8 cellular contexts compared by ENCODE assay signal in the genomic region with DNA sequence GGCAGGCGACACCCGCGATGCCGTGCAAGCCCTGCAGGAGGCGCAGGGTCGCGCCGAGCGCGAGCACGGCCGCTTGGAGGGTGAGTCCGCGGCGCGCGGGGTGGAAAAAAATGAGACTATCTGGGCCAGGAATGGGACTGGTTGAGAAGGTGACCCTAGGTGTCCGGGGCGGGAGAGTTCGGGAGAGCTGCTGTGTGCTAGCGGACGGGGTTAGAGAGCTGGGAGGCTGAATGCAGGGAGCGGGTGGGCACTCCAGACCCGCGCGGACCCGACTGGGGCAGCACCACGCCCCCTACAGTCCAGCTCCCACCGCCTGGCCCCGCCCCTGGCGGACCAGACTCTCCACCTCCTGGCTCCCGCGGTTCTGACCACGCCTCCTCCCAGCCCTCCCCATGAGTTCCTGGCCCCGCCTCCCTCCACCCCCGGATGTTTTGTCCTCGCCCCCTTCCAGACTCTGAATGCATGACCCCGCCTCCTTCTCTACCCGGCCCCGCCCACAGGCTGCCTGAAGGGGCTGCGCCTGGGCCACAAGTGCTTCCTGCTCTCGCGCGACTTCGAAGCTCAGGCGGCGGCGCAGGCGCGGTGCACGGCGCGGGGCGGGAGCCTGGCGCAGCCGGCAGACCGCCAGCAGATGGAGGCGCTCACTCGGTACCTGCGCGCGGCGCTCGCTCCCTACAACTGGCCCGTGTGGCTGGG. TPM values are rescaled to one million over a fixed set of nuclear protein-coding genes. Genes with fewer than 3 reads are reported as not detected.
DNase-seq lines count a peak whose midpoint lies in the region; ATAC-seq and TF ChIP-seq lines count a peak whose summit lies in the region.

No MANE protein-coding gene starts in this region.

- TF ChIP-seq CTCF in 22Rv1 (IDR thresholded peaks at IDR 0.05) (peak; percentile 96), dorsolateral prefrontal cortex (IDR thresholded peaks at IDR 0.05 in 54 of 56, conservative IDR thresholded peaks at IDR 0.05 in 2 of 56; ENCODE audit: low read depth in 1 of 56, partially characterized antibody in 56 of 56) (peak; percentile 40 to 95 (median 72)), lower leg skin (IDR thresholded peaks at IDR 0.05) (peak in 1 of 3 donors; percentile 35)

- H3K27ac Mint-ChIP-seq in activated CD4-positive, alpha-beta memory T cell treated with anti-CD3 and anti-CD28 coated beads for 36 hours: no peak overlapping the region

- H3K36me3 Mint-ChIP-seq in activated CD4-positive, alpha-beta memory T cell treated with anti-CD3 and anti-CD28 coated beads for 36 hours: no peaks in the 10 kb centered on the region

- CTCF ChIA-PET in activated CD4-positive, alpha-beta memory T cell treated with anti-CD3 and anti-CD28 coated beads for 36 hours (lab: Charles Lee): interaction anchor here (0.7 to 2.3 kb wide), 14 partner anchors 11 to 390 kb away, joined by 3 to 11 read pairs (median 4); no protein-coding TSS in a partner anchor

- H3K27me3 ChIP-seq in dorsolateral prefrontal cortex: no peaks in the 10 kb centered on the region

- H3K9me3 Mint-ChIP-seq in activated CD4-positive, alpha-beta memory T cell treated with anti-CD3 and anti-CD28 coated beads for 36 hours: no peaks in the 10 kb centered on the region

- peak; percentile 73 for ATAC-seq in GM18520 (IDR thresholded peaks at IDR 0.05; ENCODE audit: unreplicated experiment)
- peak; percentile 77 for ATAC-seq in HG03175 (IDR thresholded peaks at IDR 0.05; ENCODE audit: unreplicated experiment)

- POLR2A ChIA-PET in activated CD4-positive, alpha-beta memory T cell treated with anti-CD3 and anti-CD28 coated beads for 36 hours (lab: Charles Lee): no interaction called here

- DNase-seq in NCI-H524 (lab: John Stamatoyannopoulos, UW) (peak; percentile 99), dorsolateral prefrontal cortex (peak; percentile 99 to 100 (median 99)), lower leg skin (ENCODE audit: low spot score in 2 of 2) (peak; percentile 98 to 100)
- peak; percentile 97 for DNase-seq in activated CD4-positive, alpha-beta memory T cell treated with anti-CD3 and anti-CD28 coated beads for 36 hours
- peak; percentile 91 for DNase-seq in stimulated activated CD4-positive, alpha-beta T cell treated with anti-CD3 and anti-CD28 coated beads, Interleukin-4, amount 100 ng/mL, for 24 hours

- H3K4me1 Mint-ChIP-seq in activated CD4-positive, alpha-beta memory T cell treated with anti-CD3 and anti-CD28 coated beads for 36 hours (ENCODE audit: low read depth): peaks cover 22% of the 10 kb centered on the region

- H3K4me3 Mint-ChIP-seq in activated CD4-positive, alpha-beta memory T cell treated with anti-CD3 and anti-CD28 coated beads for 36 hours: peak overlapping the region; percentile 62

- H3K27me3 Mint-ChIP-seq in activated CD4-positive, alpha-beta memory T cell treated with anti-CD3 and anti-CD28 coated beads for 36 hours: peaks cover 65% of the 10 kb centered on the region

- 3 to 4% methylated on average over 49 to 57 of the region's 65 CpGs for WGBS in lower leg skin, 2 donors

- H3K4me3 ChIP-seq in dorsolateral prefrontal cortex: peak overlapping the region; percentile 60 to 93 (median 84)
- peak overlapping the region; percentile 38 for H3K4me3 ChIP-seq in lower leg skin (ENCODE audit: low read depth, poor library complexity, severe bottlenecking)

- no peak for TF ChIP-seq POLR2A in lower leg skin (IDR thresholded peaks at IDR 0.05)

- intact Hi-C loops in activated CD4-positive, alpha-beta memory T cell treated with anti-CD3 and anti-CD28 coated beads for 36 hours (cut with micrococcal nuclease): loop anchor here (1.0 kb wide), 1 partner anchor 213 kb away; the partner anchor contains the start of gene JOSD2
- intact Hi-C loops in dorsolateral prefrontal cortex (cut with DNase I) (loop anchor here (2.0 to 5.0 kb wide), 4 partner anchors 58 to 383 kb away; partner anchors contain the start of gene CTU1 (in 1 of the 2)), lower leg skin (cut with DNase I; ENCODE audit: low total_unique reads) (no loop called here)

- peak overlapping the region; percentile 78 for H3K27ac ChIP-seq in 22Rv1
- peak overlapping the region in 57 of 59 donors; percentile 41 to 90 (median 78) for H3K27ac ChIP-seq in dorsolateral prefrontal cortex

RNA-seq across cellular contexts. Expression of gene CLEC11A, which starts 1.5 kb away (rescaled TPM):
- under 1 TPM; 0.41 to 0.71 TPM for total RNA-seq in activated CD4-positive, alpha-beta memory T cell treated with anti-CD3 and anti-CD28 coated beads for 36 hours
- total RNA-seq in dorsolateral prefrontal cortex (10 to 100 TPM in 2 of 120 experiments, 1 to 10 TPM in 118; 3.2 to 10.3 (median 6.5) TPM), lower leg skin (10 to 100 TPM in 2 of 4 donors, 1 to 10 TPM in 2; 9.5 to 19.2 (median 11.9) TPM)

RNA-seq across cellular contexts. Expression of gene SHANK1, which starts 5.1 kb away (rescaled TPM):
- not detected for total RNA-seq in activated CD4-positive, alpha-beta memory T cell treated with anti-CD3 and anti-CD28 coated beads for 36 hours
- total RNA-seq in dorsolateral prefrontal cortex (100 to 1,000 TPM in 111 of 120 experiments, 10 to 100 TPM in 9; 40.4 to 290 (median 155) TPM), lower leg skin (1 to 10 TPM in 2 of 4 donors, under 1 TPM in 2; 0.30 to 1.6 (median 0.67) TPM)

RNA-seq across cellular contexts. Expression of gene GPR32, which starts 45.6 kb away (rescaled TPM):
- total RNA-seq in activated CD4-positive, alpha-beta memory T cell treated with anti-CD3 and anti-CD28 coated beads for 36 hours: not detected
- not detected for total RNA-seq in dorsolateral prefrontal cortex
- not detected for total RNA-seq in lower leg skin

Comparison
In these comparisons a context has a peak if more than half of its experiments do, and no peak if none do; other contexts are left out.
1. Peak in every context shown above with its lines: DNase-seq, ATAC-seq, H3K4me3 ChIP-seq and H3K27ac ChIP-seq.
2. RNA of gene SHANK1, which starts 5.1 kb away (total RNA-seq): 40.4 to 290 TPM in dorsolateral prefrontal cortex; 0.30 to 1.6 TPM in lower leg skin and not detected in activated CD4-positive, alpha-beta memory T cell treated with anti-CD3 and anti-CD28 coated beads for 36 hours; every median in the first group is over 10 times any median in the second.